1 cellular context compared by ENCODE assay signal in genomic region chr2:44168684-44169154, GRCh38.
TF ChIP-seq lines count a peak whose summit lies in the region.

Gene PPM1B, plus strand, starts transcription at chr2:44168875. Its CDS starts 32,325 bp downstream, at chr2:44201200.

TF ChIP-seq in HepG2, 621 proteins besides CTCF, POLR2A, EP300 and RAD21 (continued from another document and continues in another):
- TF ChIP-seq, protein P1, sequence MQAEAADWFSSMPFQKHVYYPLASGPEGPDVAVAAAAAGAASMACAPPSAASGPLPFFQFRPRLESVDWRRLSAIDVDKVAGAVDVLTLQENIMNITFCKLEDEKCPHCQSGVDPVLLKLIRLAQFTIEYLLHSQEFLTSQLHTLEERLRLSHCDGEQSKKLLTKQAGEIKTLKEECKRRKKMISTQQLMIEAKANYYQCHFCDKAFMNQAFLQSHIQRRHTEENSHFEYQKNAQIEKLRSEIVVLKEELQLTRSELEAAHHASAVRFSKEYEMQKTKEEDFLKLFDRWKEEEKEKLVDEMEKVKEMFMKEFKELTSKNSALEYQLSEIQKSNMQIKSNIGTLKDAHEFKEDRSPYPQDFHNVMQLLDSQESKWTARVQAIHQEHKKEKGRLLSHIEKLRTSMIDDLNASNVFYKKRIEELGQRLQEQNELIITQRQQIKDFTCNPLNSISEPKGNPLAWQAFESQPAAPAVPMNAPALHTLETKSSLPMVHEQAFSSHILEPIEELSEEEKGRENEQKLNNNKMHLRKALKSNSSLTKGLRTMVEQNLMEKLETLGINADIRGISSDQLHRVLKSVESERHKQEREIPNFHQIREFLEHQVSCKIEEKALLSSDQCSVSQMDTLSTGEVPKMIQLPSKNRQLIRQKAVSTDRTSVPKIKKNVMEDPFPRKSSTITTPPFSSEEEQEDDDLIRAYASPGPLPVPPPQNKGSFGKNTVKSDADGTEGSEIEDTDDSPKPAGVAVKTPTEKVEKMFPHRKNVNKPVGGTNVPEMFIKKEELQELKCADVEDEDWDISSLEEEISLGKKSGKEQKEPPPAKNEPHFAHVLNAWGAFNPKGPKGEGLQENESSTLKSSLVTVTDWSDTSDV (CRISPR knock-in tag; IDR thresholded peaks at IDR 0.05): peak; percentile 88
- TF ChIP-seq BCLAF1 (IDR thresholded peaks at IDR 0.05) (no peak), ZNF232 (CRISPR knock-in tag; IDR thresholded peaks at IDR 0.05; ENCODE audit: borderline replicate concordance) (0 out of 2 replicates have a peak, but pooled peaks have one; percentile 30), ZNF230 (CRISPR knock-in tag; IDR thresholded peaks at IDR 0.05) (no peak), TMF1 (CRISPR knock-in tag; IDR thresholded peaks at IDR 0.05; ENCODE audit: low read depth) (peak; percentile 66; the same call in 1 of the 2 replicates), ZSCAN12 (CRISPR knock-in tag; IDR thresholded peaks at IDR 0.05) (no peak), SAP130 (CRISPR knock-in tag; IDR thresholded peaks at IDR 0.05; ENCODE audit: low read depth) (peak; percentile 85), SRSF4 (IDR thresholded peaks at IDR 0.05; ENCODE audit: low read depth, low read length, poor library complexity, severe bottlenecking) (no peak), BCL6 (CRISPR knock-in tag; IDR thresholded peaks at IDR 0.05) (0 out of 2 replicates have a peak, but pooled peaks have one; percentile 28), ZNF460 (CRISPR knock-in tag; IDR thresholded peaks at IDR 0.05; ENCODE audit: borderline replicate concordance) (no peak), ZNF543 (CRISPR knock-in tag; IDR thresholded peaks at IDR 0.05) (no peak), FOSL2 (CRISPR knock-in tag; IDR thresholded peaks at IDR 0.05) (peak; percentile 49), TBP (CRISPR knock-in tag; IDR thresholded peaks at IDR 0.05) (no peak), KDM5A (IDR thresholded peaks at IDR 0.05; ENCODE audit: borderline replicate concordance, low read length) (0 out of 2 replicates have a peak, but pooled peaks have one; percentile 33), KMT2B (CRISPR knock-in tag; IDR thresholded peaks at IDR 0.05) (no peak; the same call in 1 of the 2 replicates), KAT7 (CRISPR knock-in tag; IDR thresholded peaks at IDR 0.05; ENCODE audit: borderline replicate concordance) (peak; percentile 97; the same call in 1 of the 2 replicates), RAD51 (IDR thresholded peaks at IDR 0.05; ENCODE audit: borderline replicate concordance) (no peak), SMAD1 (CRISPR knock-in tag; IDR thresholded peaks at IDR 0.05; ENCODE audit: borderline replicate concordance, low read depth) (no peak), MAFK (conservative IDR thresholded peaks at IDR 0.05 in 1 of 2, IDR thresholded peaks at IDR 0.05 in 1 of 2; ENCODE audit: low read length in 2 of 2) (no peak), BRD4 (CRISPR knock-in tag; IDR thresholded peaks at IDR 0.05) (peak; percentile 45; the same call in 1 of the 2 replicates), GLI4 (CRISPR knock-in tag; IDR thresholded peaks at IDR 0.05; ENCODE audit: borderline replicate concordance) (no peak), MBD4 (IDR thresholded peaks at IDR 0.05; ENCODE audit: borderline replicate concordance, low read length) (no peak), ZNF607 (CRISPR knock-in tag; IDR thresholded peaks at IDR 0.05; ENCODE audit: borderline replicate concordance) (no peak), GTF3A (CRISPR knock-in tag; conservative IDR thresholded peaks at IDR 0.05) (no peak), MLLT10 (CRISPR knock-in tag; IDR thresholded peaks at IDR 0.05) (no peak), HIVEP1 (CRISPR knock-in tag; IDR thresholded peaks at IDR 0.05) (0 out of 2 replicates have a peak, but pooled peaks have one; percentile 23), DRAP1 (CRISPR knock-in tag; IDR thresholded peaks at IDR 0.05) (peak; percentile 71), RORA (CRISPR knock-in tag; IDR thresholded peaks at IDR 0.05) (no peak), ZNF263 (CRISPR knock-in tag; IDR thresholded peaks at IDR 0.05) (0 out of 2 replicates have a peak, but pooled peaks have one; percentile 8), ZNF749 (CRISPR knock-in tag; IDR thresholded peaks at IDR 0.05; ENCODE audit: borderline replicate concordance) (no peak), MXD3 (CRISPR knock-in tag; IDR thresholded peaks at IDR 0.05) (peak; percentile 81; the same call in 1 of the 2 replicates), ZNF841 (CRISPR knock-in tag; IDR thresholded peaks at IDR 0.05; ENCODE audit: borderline replicate concordance) (no peak), PAX8 (CRISPR knock-in tag; IDR thresholded peaks at IDR 0.05; ENCODE audit: borderline replicate concordance) (no peak), YEATS2 (CRISPR knock-in tag; IDR thresholded peaks at IDR 0.05; ENCODE audit: borderline replicate concordance) (no peak), JUND (CRISPR knock-in tag; IDR thresholded peaks at IDR 0.05) (no peak), SETDB1 (CRISPR knock-in tag; IDR thresholded peaks at IDR 0.05; ENCODE audit: borderline replicate concordance) (no peak), SRY (CRISPR knock-in tag; IDR thresholded peaks at IDR 0.05) (0 out of 2 replicates have a peak, but pooled peaks have one; percentile 82), ZNF781 (CRISPR knock-in tag; IDR thresholded peaks at IDR 0.05; ENCODE audit: borderline replicate concordance, not compliant biosample characterization) (no peak)
- TF ChIP-seq, protein P2, sequence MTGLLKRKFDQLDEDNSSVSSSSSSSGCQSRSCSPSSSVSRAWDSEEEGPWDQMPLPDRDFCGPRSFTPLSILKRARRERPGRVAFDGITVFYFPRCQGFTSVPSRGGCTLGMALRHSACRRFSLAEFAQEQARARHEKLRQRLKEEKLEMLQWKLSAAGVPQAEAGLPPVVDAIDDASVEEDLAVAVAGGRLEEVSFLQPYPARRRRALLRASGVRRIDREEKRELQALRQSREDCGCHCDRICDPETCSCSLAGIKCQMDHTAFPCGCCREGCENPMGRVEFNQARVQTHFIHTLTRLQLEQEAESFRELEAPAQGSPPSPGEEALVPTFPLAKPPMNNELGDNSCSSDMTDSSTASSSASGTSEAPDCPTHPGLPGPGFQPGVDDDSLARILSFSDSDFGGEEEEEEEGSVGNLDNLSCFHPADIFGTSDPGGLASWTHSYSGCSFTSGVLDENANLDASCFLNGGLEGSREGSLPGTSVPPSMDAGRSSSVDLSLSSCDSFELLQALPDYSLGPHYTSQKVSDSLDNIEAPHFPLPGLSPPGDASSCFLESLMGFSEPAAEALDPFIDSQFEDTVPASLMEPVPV (CRISPR knock-in tag; IDR thresholded peaks at IDR 0.05): no peak
- TF ChIP-seq, protein P3, sequence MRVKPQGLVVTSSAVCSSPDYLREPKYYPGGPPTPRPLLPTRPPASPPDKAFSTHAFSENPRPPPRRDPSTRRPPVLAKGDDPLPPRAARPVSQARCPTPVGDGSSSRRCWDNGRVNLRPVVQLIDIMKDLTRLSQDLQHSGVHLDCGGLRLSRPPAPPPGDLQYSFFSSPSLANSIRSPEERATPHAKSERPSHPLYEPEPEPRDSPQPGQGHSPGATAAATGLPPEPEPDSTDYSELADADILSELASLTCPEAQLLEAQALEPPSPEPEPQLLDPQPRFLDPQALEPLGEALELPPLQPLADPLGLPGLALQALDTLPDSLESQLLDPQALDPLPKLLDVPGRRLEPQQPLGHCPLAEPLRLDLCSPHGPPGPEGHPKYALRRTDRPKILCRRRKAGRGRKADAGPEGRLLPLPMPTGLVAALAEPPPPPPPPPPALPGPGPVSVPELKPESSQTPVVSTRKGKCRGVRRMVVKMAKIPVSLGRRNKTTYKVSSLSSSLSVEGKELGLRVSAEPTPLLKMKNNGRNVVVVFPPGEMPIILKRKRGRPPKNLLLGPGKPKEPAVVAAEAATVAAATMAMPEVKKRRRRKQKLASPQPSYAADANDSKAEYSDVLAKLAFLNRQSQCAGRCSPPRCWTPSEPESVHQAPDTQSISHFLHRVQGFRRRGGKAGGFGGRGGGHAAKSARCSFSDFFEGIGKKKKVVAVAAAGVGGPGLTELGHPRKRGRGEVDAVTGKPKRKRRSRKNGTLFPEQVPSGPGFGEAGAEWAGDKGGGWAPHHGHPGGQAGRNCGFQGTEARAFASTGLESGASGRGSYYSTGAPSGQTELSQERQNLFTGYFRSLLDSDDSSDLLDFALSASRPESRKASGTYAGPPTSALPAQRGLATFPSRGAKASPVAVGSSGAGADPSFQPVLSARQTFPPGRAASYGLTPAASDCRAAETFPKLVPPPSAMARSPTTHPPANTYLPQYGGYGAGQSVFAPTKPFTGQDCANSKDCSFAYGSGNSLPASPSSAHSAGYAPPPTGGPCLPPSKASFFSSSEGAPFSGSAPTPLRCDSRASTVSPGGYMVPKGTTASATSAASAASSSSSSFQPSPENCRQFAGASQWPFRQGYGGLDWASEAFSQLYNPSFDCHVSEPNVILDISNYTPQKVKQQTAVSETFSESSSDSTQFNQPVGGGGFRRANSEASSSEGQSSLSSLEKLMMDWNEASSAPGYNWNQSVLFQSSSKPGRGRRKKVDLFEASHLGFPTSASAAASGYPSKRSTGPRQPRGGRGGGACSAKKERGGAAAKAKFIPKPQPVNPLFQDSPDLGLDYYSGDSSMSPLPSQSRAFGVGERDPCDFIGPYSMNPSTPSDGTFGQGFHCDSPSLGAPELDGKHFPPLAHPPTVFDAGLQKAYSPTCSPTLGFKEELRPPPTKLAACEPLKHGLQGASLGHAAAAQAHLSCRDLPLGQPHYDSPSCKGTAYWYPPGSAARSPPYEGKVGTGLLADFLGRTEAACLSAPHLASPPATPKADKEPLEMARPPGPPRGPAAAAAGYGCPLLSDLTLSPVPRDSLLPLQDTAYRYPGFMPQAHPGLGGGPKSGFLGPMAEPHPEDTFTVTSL (CRISPR knock-in tag; IDR thresholded peaks at IDR 0.05; ENCODE audit: borderline replicate concordance): no peak
- TF ChIP-seq, protein P4, sequence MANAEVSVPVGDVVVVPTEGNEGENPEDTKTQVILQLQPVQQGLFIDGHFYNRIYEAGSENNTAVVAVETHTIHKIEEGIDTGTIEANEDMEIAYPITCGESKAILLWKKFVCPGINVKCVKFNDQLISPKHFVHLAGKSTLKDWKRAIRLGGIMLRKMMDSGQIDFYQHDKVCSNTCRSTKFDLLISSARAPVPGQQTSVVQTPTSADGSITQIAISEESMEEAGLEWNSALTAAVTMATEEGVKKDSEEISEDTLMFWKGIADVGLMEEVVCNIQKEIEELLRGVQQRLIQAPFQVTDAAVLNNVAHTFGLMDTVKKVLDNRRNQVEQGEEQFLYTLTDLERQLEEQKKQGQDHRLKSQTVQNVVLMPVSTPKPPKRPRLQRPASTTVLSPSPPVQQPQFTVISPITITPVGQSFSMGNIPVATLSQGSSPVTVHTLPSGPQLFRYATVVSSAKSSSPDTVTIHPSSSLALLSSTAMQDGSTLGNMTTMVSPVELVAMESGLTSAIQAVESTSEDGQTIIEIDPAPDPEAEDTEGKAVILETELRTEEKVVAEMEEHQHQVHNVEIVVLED (CRISPR knock-in tag; IDR thresholded peaks at IDR 0.05; ENCODE audit: borderline replicate concordance): no peak
- TF ChIP-seq, protein P5, sequence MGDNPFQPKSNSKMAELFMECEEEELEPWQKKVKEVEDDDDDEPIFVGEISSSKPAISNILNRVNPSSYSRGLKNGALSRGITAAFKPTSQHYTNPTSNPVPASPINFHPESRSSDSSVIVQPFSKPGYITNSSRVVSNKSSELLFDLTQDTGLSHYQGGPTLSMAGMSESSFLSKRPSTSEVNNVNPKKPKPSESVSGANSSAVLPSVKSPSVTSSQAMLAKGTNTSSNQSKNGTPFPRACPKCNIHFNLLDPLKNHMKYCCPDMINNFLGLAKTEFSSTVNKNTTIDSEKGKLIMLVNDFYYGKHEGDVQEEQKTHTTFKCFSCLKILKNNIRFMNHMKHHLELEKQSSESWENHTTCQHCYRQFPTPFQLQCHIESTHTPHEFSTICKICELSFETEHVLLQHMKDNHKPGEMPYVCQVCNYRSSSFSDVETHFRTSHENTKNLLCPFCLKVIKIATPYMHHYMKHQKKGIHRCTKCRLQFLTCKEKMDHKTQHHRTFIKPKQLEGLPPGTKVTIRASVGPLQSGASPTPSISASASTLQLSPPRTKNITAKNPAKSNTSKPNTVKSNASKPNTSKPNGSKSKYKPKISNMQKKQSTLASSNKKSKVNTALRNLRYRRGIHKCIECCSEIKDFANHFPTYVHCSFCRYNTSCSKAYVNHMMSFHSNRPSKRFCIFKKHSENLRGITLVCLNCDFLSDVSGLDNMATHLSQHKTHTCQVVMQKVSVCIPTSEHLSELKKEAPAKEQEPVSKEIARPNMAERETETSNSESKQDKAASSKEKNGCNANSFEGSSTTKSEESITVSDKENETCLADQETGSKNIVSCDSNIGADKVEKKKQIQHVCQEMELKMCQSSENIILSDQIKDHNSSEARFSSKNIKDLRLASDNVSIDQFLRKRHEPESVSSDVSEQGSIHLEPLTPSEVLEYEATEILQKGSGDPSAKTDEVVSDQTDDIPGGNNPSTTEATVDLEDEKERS (CRISPR knock-in tag; IDR thresholded peaks at IDR 0.05): no peak
